In the genomic region with DNA sequence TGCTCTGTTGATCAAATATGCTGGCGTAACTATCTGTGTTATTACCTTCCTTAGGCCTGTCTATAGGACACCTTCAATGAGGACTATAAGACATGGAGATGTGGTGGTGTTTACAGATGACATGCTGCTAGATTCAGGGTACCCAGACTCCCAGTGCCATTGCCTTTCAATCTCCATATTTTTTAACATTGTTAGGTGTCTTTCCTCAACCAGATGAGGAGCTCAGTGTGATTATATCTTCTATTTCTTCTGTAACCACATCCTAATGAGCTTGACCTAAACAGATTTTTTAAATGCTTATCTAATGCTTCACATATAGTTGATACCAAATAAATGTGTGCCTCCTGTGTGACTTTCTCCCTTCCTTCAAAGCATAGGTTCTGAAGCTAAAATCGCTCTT, we compare ENCODE assay signal across 7 cellular contexts.
"Had no signal": no experiment of that assay in that cellular context is flagged by ENCODE, and none has a peak within 500 bp of the region (broad histone marks: within the 10 kb centered on the region; RNA-seq: fewer than 3 reads in every experiment).

No MANE protein-coding gene starts in this region.

- H3K4me3 Mint-ChIP-seq: GM23338, H9, HFFc6, IgD-negative memory B cell had no signal

- H3K9me3 Mint-ChIP-seq: GM23338 had no signal

- H3K4me1 Mint-ChIP-seq: IgD-negative memory B cell had no signal

- DNase-seq: H9, HCEC 1CT, HFFc6, KBM-7 had no signal

- ATAC-seq: GM23338, HepG2 had no signal

- H3K27ac Mint-ChIP-seq: GM23338, H9, HFFc6, IgD-negative memory B cell had no signal

- H3K36me3 Mint-ChIP-seq: IgD-negative memory B cell had no signal

- H3K27me3 Mint-ChIP-seq: IgD-negative memory B cell had no signal
